In genomic region chr20:23132930-23133559, GRCh38 we compare ENCODE assay signal across 15 cellular contexts. TPM values are rescaled to one million over a fixed set of nuclear protein-coding genes. Genes with fewer than 3 reads are reported as not detected.
DNase-seq lines count a peak whose midpoint lies in the region; TF ChIP-seq lines count a peak whose summit lies in the region.
"Had no signal": no experiment of that assay in that cellular context is flagged by ENCODE, and none has a peak within 500 bp of the region (broad histone marks: within the 10 kb centered on the region; RNA-seq: fewer than 3 reads in every experiment).

No MANE protein-coding gene starts in this region.

- no peak for TF ChIP-seq POLR2A in breast epithelium (IDR thresholded peaks at IDR 0.05)
- TF ChIP-seq POLR2A in vagina (IDR thresholded peaks at IDR 0.05) = no peak

- H3K27me3 Mint-ChIP-seq in MCF 10A (ENCODE audit: insufficient read depth, unreplicated experiment) = no peaks in the 10 kb centered on the region
- peaks cover 5% of the 10 kb centered on the region for H3K27me3 Mint-ChIP-seq in activated CD4-positive, alpha-beta T cell treated with anti-CD3 and anti-CD28 coated beads, Interleukin-2, amount 10 ng/mL, durations not matched to agents 7 days and 5 days

- POLR2A ChIA-PET in MCF 10A (lab: Yijun Ruan, JAX) = interaction anchor here (1.0 to 3.1 kb wide), 4 partner anchors 9 to 33 kb away, joined by 4 to 12 read pairs (median 5); no protein-coding TSS in a partner anchor
- POLR2A ChIA-PET in activated CD4-positive, alpha-beta T cell treated with anti-CD3 and anti-CD28 coated beads, Interleukin-2, amount 10 ng/mL, durations not matched to agents 7 days and 5 days (lab: Charles Lee) = no interaction called here

- no peak for TF ChIP-seq CTCF in breast epithelium (IDR thresholded peaks at IDR 0.05)
- TF ChIP-seq CTCF in MCF 10A (IDR thresholded peaks at IDR 0.05; ENCODE audit: unreplicated experiment) = no peak
- TF ChIP-seq CTCF in fibroblast of villous mesenchyme (IDR thresholded peaks at IDR 0.05; ENCODE audit: insufficient read depth, low read depth, low read length) = no peak
- no peak for TF ChIP-seq CTCF in vagina (IDR thresholded peaks at IDR 0.05)

- intact Hi-C loops in breast epithelium (cut with DNase I; ENCODE audit: low total_unique reads) = no loop called here
- intact Hi-C loops in MCF 10A (cut with micrococcal nuclease) = no loop called here
- intact Hi-C loops in vagina (cut with DNase I) = no loop called here

- peak in 1 of 2 donors; percentile 35 for DNase-seq in breast epithelium (ENCODE audit: low spot score in 2 of 2)
- no peak for DNase-seq in MCF 10A (ENCODE audit: unreplicated experiment)
- peak; percentile 35 for DNase-seq in fibroblast of villous mesenchyme (ENCODE audit: low read depth)
- peak; percentile 74 for DNase-seq in mesenteric fat pad (ENCODE audit: low spot score)
- DNase-seq in vagina (ENCODE audit: extremely low spot score in 2 of 2) = no peak
- no peak for DNase-seq in pons (ENCODE audit: low spot score)
- DNase-seq in H7 = no peak
- DNase-seq in activated CD4-positive, alpha-beta T cell treated with anti-CD3 and anti-CD28 coated beads, Interleukin-2, amount 10 ng/mL, durations not matched to agents 7 days and 5 days = no peak
- DNase-seq: activated CD4-positive, alpha-beta T cell treated with anti-CD3 and anti-CD28 coated beads, Interleukin-2, amount 50 U/mL, for 48 hours; NCI-H187 treated with DMSO at 0.1 percent for 48 hours; stimulated activated naive CD4-positive, alpha-beta T cell treated with Interleukin-2 at 50 U/mL for 16 hours had no signal

- no TSS peak for BruUV-seq in MCF 10A (replicated peaks; lab: Mats Ljungman, UMichigan)

- H3K27me3 ChIP-seq in breast epithelium (no peaks in the 10 kb centered on the region), vagina (no peaks in the 10 kb centered on the region), H7 (ENCODE audit: control insufficient read depth, insufficient read depth, low read length) (no peaks in the 10 kb centered on the region)
- H3K27me3 ChIP-seq: ascending aorta, dorsolateral prefrontal cortex had no signal

- H3K36me3 Mint-ChIP-seq in MCF 10A (ENCODE audit: insufficient read depth, unreplicated experiment) = no peaks in the 10 kb centered on the region
- H3K36me3 Mint-ChIP-seq in activated CD4-positive, alpha-beta T cell treated with anti-CD3 and anti-CD28 coated beads, Interleukin-2, amount 10 ng/mL, durations not matched to agents 7 days and 5 days (ENCODE audit: low read depth) = no peaks in the 10 kb centered on the region

- H3K9me3 ChIP-seq in breast epithelium = no peaks in the 10 kb centered on the region
- no peaks in the 10 kb centered on the region for H3K9me3 ChIP-seq in vagina
- H3K9me3 ChIP-seq: A549, ascending aorta had no signal

- no peak overlapping the region for H3K27ac Mint-ChIP-seq in MCF 10A (ENCODE audit: low read depth, unreplicated experiment)
- H3K27ac Mint-ChIP-seq in activated CD4-positive, alpha-beta T cell treated with anti-CD3 and anti-CD28 coated beads, Interleukin-2, amount 10 ng/mL, durations not matched to agents 7 days and 5 days = no peak overlapping the region
- H3K27ac Mint-ChIP-seq: activated T-helper 1 cell treated with anti-CD3 and anti-CD28 coated beads, Interleukin-12 subunit alpha, Interleukin-12 subunit beta, Interleukin-2, Interleukin-4 antibody, amounts not matched to agents 30 ng/mL and 10 ng/mL and 1 ng/mL, durations not matched to agents 14 hours and 24 hours and 36 hours had no signal

- H3K4me3 ChIP-seq in breast epithelium = no peak overlapping the region
- no peak overlapping the region for H3K4me3 ChIP-seq in fibroblast of villous mesenchyme (ENCODE audit: low read depth, low read length)
- no peak overlapping the region for H3K4me3 ChIP-seq in vagina
- H3K4me3 ChIP-seq in H7 (ENCODE audit: insufficient read depth, low read depth, low read length) = no peak overlapping the region
- H3K4me3 ChIP-seq: A549, ascending aorta, dorsolateral prefrontal cortex had no signal

- no peaks in the 10 kb centered on the region for H3K9me3 Mint-ChIP-seq in MCF 10A (ENCODE audit: unreplicated experiment)
- H3K9me3 Mint-ChIP-seq in activated CD4-positive, alpha-beta T cell treated with anti-CD3 and anti-CD28 coated beads, Interleukin-2, amount 10 ng/mL, durations not matched to agents 7 days and 5 days = no peaks in the 10 kb centered on the region
- H3K9me3 Mint-ChIP-seq: activated T-helper 1 cell treated with anti-CD3 and anti-CD28 coated beads, Interleukin-12 subunit alpha, Interleukin-12 subunit beta, Interleukin-2, Interleukin-4 antibody, amounts not matched to agents 30 ng/mL and 10 ng/mL and 1 ng/mL, durations not matched to agents 14 hours and 24 hours and 36 hours had no signal

- peaks cover 27% of the 10 kb centered on the region for H3K4me1 Mint-ChIP-seq in MCF 10A (ENCODE audit: insufficient read depth, unreplicated experiment)
- peaks cover 5% of the 10 kb centered on the region for H3K4me1 Mint-ChIP-seq in activated CD4-positive, alpha-beta T cell treated with anti-CD3 and anti-CD28 coated beads, Interleukin-2, amount 10 ng/mL, durations not matched to agents 7 days and 5 days

- H3K36me3 ChIP-seq in breast epithelium (no peaks in the 10 kb centered on the region), vagina (no peaks in the 10 kb centered on the region), H7 (replicated peaks; ENCODE audit: control insufficient read depth, insufficient read depth, low read length) (no peaks in the 10 kb centered on the region)
- H3K36me3 ChIP-seq: ascending aorta had no signal

- CTCF ChIA-PET in MCF 10A (lab: Yijun Ruan, JAX) = interaction anchor here (0.5 to 1.6 kb wide), 10 partner anchors 10 to 286 kb away, joined by 3 to 7 read pairs (median 3); no protein-coding TSS in a partner anchor
- CTCF ChIA-PET in activated CD4-positive, alpha-beta T cell treated with anti-CD3 and anti-CD28 coated beads, Interleukin-2, amount 10 ng/mL, durations not matched to agents 7 days and 5 days (lab: Charles Lee) = interaction anchor here (0.6 to 2.1 kb wide), 4 partner anchors 8 to 1366 kb away, joined by 3 to 4 read pairs (median 4); no protein-coding TSS in a partner anchor

- peak overlapping the region; percentile 10 to 52 for H3K27ac ChIP-seq in breast epithelium
- peak overlapping the region; percentile 26 for H3K27ac ChIP-seq in vagina
- H3K27ac ChIP-seq: A549 had no signal

- H3K4me1 ChIP-seq in breast epithelium (no peaks in the 10 kb centered on the region), vagina (peaks cover 9% of the 10 kb centered on the region)
- H3K4me1 ChIP-seq: ascending aorta had no signal

- no peak overlapping the region for H3K4me3 Mint-ChIP-seq in MCF 10A (ENCODE audit: unreplicated experiment)
- no peak overlapping the region for H3K4me3 Mint-ChIP-seq in activated CD4-positive, alpha-beta T cell treated with anti-CD3 and anti-CD28 coated beads, Interleukin-2, amount 10 ng/mL, durations not matched to agents 7 days and 5 days
- H3K4me3 Mint-ChIP-seq: activated T-helper 1 cell treated with anti-CD3 and anti-CD28 coated beads, Interleukin-12 subunit alpha, Interleukin-12 subunit beta, Interleukin-2, Interleukin-4 antibody, amounts not matched to agents 30 ng/mL and 10 ng/mL and 1 ng/mL, durations not matched to agents 14 hours and 24 hours and 36 hours had no signal

RNA-seq across cellular contexts. Expression of gene CD93, which starts 46.9 kb away (rescaled TPM):
- total RNA-seq in breast epithelium = 10 to 100 TPM; 19.2 to 64.9 (median 36.5) TPM
- total RNA-seq in MCF 10A (2022) = not detected in 2 replicates
- under 0.01 TPM in 2 replicates for total RNA-seq in fibroblast of villous mesenchyme
- 105 TPM for total RNA-seq in mesenteric fat pad
- 45.4 TPM for total RNA-seq in vagina
- under 0.01 TPM in 1 of 2 replicates, not detected in the other for total RNA-seq in H7 (2014; rRNA removed; shearing (Covaris generic))
- 1 to 10 TPM; 1.7 to 1.8 TPM for total RNA-seq in activated CD4-positive, alpha-beta T cell treated with anti-CD3 and anti-CD28 coated beads, Interleukin-2, amount 10 ng/mL, durations not matched to agents 7 days and 5 days

Comparison
In these comparisons a context has a peak if more than half of its experiments do, and no peak if none do; other contexts are left out.
1. RNA of gene CD93, which starts 46.9 kb away (total RNA-seq): 105 TPM in mesenteric fat pad (single experiment), 45.4 TPM in vagina (single experiment) and 19.2 to 64.9 TPM in breast epithelium; 1.7 to 1.8 TPM in activated CD4-positive, alpha-beta T cell treated with anti-CD3 and anti-CD28 coated beads, Interleukin-2, amount 10 ng/mL, durations not matched to agents 7 days and 5 days, not detected in MCF 10A, under 0.01 TPM in fibroblast of villous mesenchyme and under 0.01 TPM in H7; every median in the first group is over 4 times any median in the second.
2. DNase-seq: peak in fibroblast of villous mesenchyme (single experiment) and mesenteric fat pad (single experiment); none in MCF 10A (single experiment), vagina (0 of 2), pons (single experiment), H7 (single experiment) and activated CD4-positive, alpha-beta T cell treated with anti-CD3 and anti-CD28 coated beads, Interleukin-2, amount 10 ng/mL, durations not matched to agents 7 days and 5 days (single experiment).